ENCODE assay signal across 24 cellular contexts in genomic region chr6:36651659-36652379, GRCh38. TPM values are rescaled to one million over a fixed set of nuclear protein-coding genes. Genes with fewer than 3 reads are reported as not detected.
"Had no signal": no experiment of that assay in that cellular context is flagged by ENCODE, and none has a peak within 500 bp of the region (broad histone marks: within the 10 kb centered on the region; RNA-seq: fewer than 3 reads in every experiment).

No MANE protein-coding gene starts in this region.

- H3K4me3 Mint-ChIP-seq: activated naive CD4-positive, alpha-beta T cell treated with anti-CD3 and anti-CD28 coated beads for 36 hours; activated naive CD8-positive, alpha-beta T cell treated with anti-CD3 and anti-CD28 coated beads, Interleukin-2, amount 10 ng/mL, durations not matched to agents 7 days and 5 days; activated T-cell treated with anti-CD3 and anti-CD28 coated beads, Interleukin-2, amount 50 U/mL, for 4 hours; naive thymus-derived CD8-positive, alpha-beta T cell; neural progenitor cell; WTC11 had no signal

- DNase-seq: activated CD8-positive, alpha-beta memory T cell treated with anti-CD3 and anti-CD28 coated beads, Interleukin-2, amount 50 U/mL, for 4 hours; activated naive CD4-positive, alpha-beta T cell treated with anti-CD3 and anti-CD28 coated beads for 36 hours; activated naive CD8-positive, alpha-beta T cell treated with anti-CD3 and anti-CD28 coated beads, Interleukin-2, amount 10 ng/mL, durations not matched to agents 7 days and 5 days; activated T-cell treated with anti-CD3 and anti-CD28 coated beads, Interleukin-2, amount 50 U/mL, for 4 hours; anterior cingulate cortex; body of pancreas; dermis blood vessel endothelial cell; effector CD8-positive, alpha-beta T cell; erythroblast; foreskin fibroblast; heart right ventricle; lower lobe of right lung; naive thymus-derived CD8-positive, alpha-beta T cell; stimulated activated CD8-positive, alpha-beta memory T cell treated with anti-CD3 and anti-CD28 coated beads, Interleukin-4, amount 100 ng/mL, for 48 hours; stimulated activated naive CD4-positive, alpha-beta T cell; T-helper 9 cell had no signal

- H3K4me1 ChIP-seq: body of pancreas had no signal

- H3K27ac ChIP-seq: body of pancreas, cardiac muscle cell, heart right ventricle, lower lobe of right lung, neural progenitor cell had no signal

- H3K4me2 ChIP-seq: neural progenitor cell had no signal

- H3K36me3 ChIP-seq: cardiac muscle cell, heart right ventricle, lower lobe of right lung, neural progenitor cell had no signal

- H3K9ac ChIP-seq: neural progenitor cell had no signal

- H3K4me3 ChIP-seq: body of pancreas, cardiac muscle cell, heart right ventricle, lower lobe of right lung, neural progenitor cell had no signal

- H3K9me3 ChIP-seq: body of pancreas, heart right ventricle, lower lobe of right lung had no signal

- ATAC-seq: activated T-cell treated with anti-CD3 and anti-CD28 coated beads, Interleukin-2, amount 50 U/mL, for 4 hours; body of pancreas; lower lobe of right lung; naive thymus-derived CD8-positive, alpha-beta T cell; WTC11 had no signal

- FAIRE-seq: keratinocyte, small intestine had no signal

- H3K27me3 ChIP-seq: body of pancreas, cardiac muscle cell, neural progenitor cell had no signal

- H3K27ac Mint-ChIP-seq: activated naive CD4-positive, alpha-beta T cell treated with anti-CD3 and anti-CD28 coated beads for 36 hours; activated naive CD8-positive, alpha-beta T cell treated with anti-CD3 and anti-CD28 coated beads, Interleukin-2, amount 10 ng/mL, durations not matched to agents 7 days and 5 days; activated T-helper 2 cell treated with anti-CD3 and anti-CD28 coated beads, Interferon-gamma antibody, Interleukin-2, Interleukin-4, amounts not matched to agents 10 μg/mL and 5 μg/mL and 100 μg/mL, durations not matched to agents 14 hours and 24 hours and 36 hours; naive thymus-derived CD8-positive, alpha-beta T cell; neural progenitor cell; WTC11 had no signal

- H2AFZ ChIP-seq: neural progenitor cell had no signal

- H3K9me3 Mint-ChIP-seq: activated naive CD4-positive, alpha-beta T cell treated with anti-CD3 and anti-CD28 coated beads for 36 hours; activated naive CD8-positive, alpha-beta T cell treated with anti-CD3 and anti-CD28 coated beads, Interleukin-2, amount 10 ng/mL, durations not matched to agents 7 days and 5 days; activated T-cell treated with anti-CD3 and anti-CD28 coated beads, Interleukin-2, amount 50 U/mL, for 4 hours; activated T-helper 2 cell treated with anti-CD3 and anti-CD28 coated beads, Interferon-gamma antibody, Interleukin-2, Interleukin-4, amounts not matched to agents 10 μg/mL and 5 μg/mL and 100 μg/mL, durations not matched to agents 14 hours and 24 hours and 36 hours; naive thymus-derived CD8-positive, alpha-beta T cell; WTC11 had no signal

- H3K36me3 Mint-ChIP-seq: activated naive CD8-positive, alpha-beta T cell treated with anti-CD3 and anti-CD28 coated beads, Interleukin-2, amount 10 ng/mL, durations not matched to agents 7 days and 5 days; naive thymus-derived CD8-positive, alpha-beta T cell; neural progenitor cell; WTC11 had no signal

RNA-seq across cellular contexts. Expression of gene RAB44, which starts 45.8 kb away (rescaled TPM):
- total RNA-seq: activated naive CD8-positive, alpha-beta T cell treated with anti-CD3 and anti-CD28 coated beads, Interleukin-2, amount 10 ng/mL, durations not matched to agents 7 days and 5 days; activated T-helper 2 cell treated with anti-CD3 and anti-CD28 coated beads, Interferon-gamma antibody, Interleukin-2, Interleukin-4, amounts not matched to agents 10 μg/mL and 5 μg/mL and 100 μg/mL, durations not matched to agents 14 hours and 24 hours and 36 hours; cardiac muscle cell; cerebellum; naive thymus-derived CD8-positive, alpha-beta T cell had no signal
- polyA plus RNA-seq: cardiac muscle cell; fibroblast of lung; naive thymus-derived CD8-positive, alpha-beta T cell had no signal
